In genomic region chr1:9908846-9909221, GRCh38 we compare ENCODE assay signal across 8 cellular contexts. TPM values are rescaled to one million over a fixed set of nuclear protein-coding genes. Genes with fewer than 3 reads are reported as not detected.
DNase-seq lines count a peak whose midpoint lies in the region; ATAC-seq, FAIRE-seq and TF ChIP-seq lines count a peak whose summit lies in the region.

No MANE protein-coding gene starts in this region.

- no peaks in the 10 kb centered on the region for H3K9me3 ChIP-seq in heart left ventricle
- H3K9me3 ChIP-seq in GM12878 (replicated peaks; ENCODE audit: control insufficient read depth, insufficient read depth, low read length) = no peaks in the 10 kb centered on the region
- no peaks in the 10 kb centered on the region for H3K9me3 ChIP-seq in upper lobe of left lung

- H3K9ac ChIP-seq in GM12878 (ENCODE audit: control insufficient read depth, insufficient read depth, low read length) (no peak overlapping the region), mesendoderm (ENCODE audit: low read length) (peak overlapping the region; percentile 80)

- intact Hi-C loops in heart left ventricle (cut with DNase I) = no loop called here
- intact Hi-C loops in Right ventricle myocardium inferior (cut with DNase I) = no loop called here
- intact Hi-C loops in GM12878 (cut with micrococcal nuclease; ENCODE audit: unreplicated experiment) = no loop called here

- 45 to 58% (median 49%) methylated on average over 4 of the region's 4 CpGs for WGBS in heart left ventricle, 4 donors
- 40% methylated on average over 4 of the region's 4 CpGs for WGBS in GM12878 (ENCODE audit: insufficient coverage, insufficient replicate concordance, low lambda C conversion rate, missing lambda C conversion rate)
- WGBS in mesendoderm (ENCODE audit: extremely low coverage, insufficient coverage, low lambda C conversion rate) = no CpG with 5 or more reads among the region's 4 CpGs
- 56 to 59% methylated on average over 4 of the region's 4 CpGs for WGBS in upper lobe of left lung, 2 donors

- no peak for TF ChIP-seq RAD21 in GM12878 (IDR thresholded peaks at IDR 0.05; ENCODE audit: insufficient read depth, low read depth, low read length)

- CTCF ChIA-PET in GM12878 (lab: Yijun Ruan, JAX) = interaction anchor here (0.9 to 1.1 kb wide), 2 partner anchors 34 to 118 kb away, joined by 4 read pairs; partner anchors contain the start of genes LZIC and NMNAT1

- no peak for TF ChIP-seq CTCF in heart left ventricle (IDR thresholded peaks at IDR 0.05)
- TF ChIP-seq CTCF in GM12878 (IDR thresholded peaks at IDR 0.05 in 2 of 3, conservative IDR thresholded peaks at IDR 0.05 in 1 of 3; ENCODE audit: control insufficient read depth in 2 of 3, extremely low read depth in 1 of 3, insufficient read depth in 1 of 3, low read depth in 3 of 3, low read length in 3 of 3) = no peak
- no peak for TF ChIP-seq CTCF in upper lobe of left lung (IDR thresholded peaks at IDR 0.05)

- BruUV-seq in GM12878 (replicated peaks; lab: Mats Ljungman, UMichigan) = TSS peak; percentile 64

- no peak overlapping the region for H3K23ac ChIP-seq in mesendoderm (ENCODE audit: low read length)

- DNase-seq in heart left ventricle (no peak), Right ventricle myocardium inferior (ENCODE audit: missing footprints) (no peak), GM12878 (ENCODE audit: low read depth, low spot score) (no peak), mesendoderm (no peak), upper lobe of left lung (no peak), SIG-M5 (lab: John Stamatoyannopoulos, UW) (no peak), NCI-H187 treated with DMSO at 0.1 percent for 48 hours (lab: John Stamatoyannopoulos, UW) (no peak), DMS153 treated with DMSO at 0.1 percent for 48 hours (lab: John Stamatoyannopoulos, UW; ENCODE audit: unreplicated experiment) (no peak)

- no peak overlapping the region for H2AK5ac ChIP-seq in mesendoderm (ENCODE audit: low read length)

- H3K27ac ChIP-seq in heart left ventricle (peak overlapping the region in 10 of 12 donors; percentile 76 to 94 (median 90)), GM12878 (ENCODE audit: control insufficient read depth, insufficient read depth) (no peak overlapping the region), mesendoderm (ENCODE audit: low read depth, low read length) (no peak overlapping the region), upper lobe of left lung (peak overlapping the region; percentile 87 to 92 (median 88))

- FAIRE-seq in GM12878 (lab: Jason Lieb, UNC) = peak; percentile 38

- RAD21 ChIA-PET in GM12878 (lab: Charles Lee; ENCODE audit: unreplicated experiment) = interaction anchor here (0.6 to 0.9 kb wide), 2 partner anchors 29 to 76 kb away, joined by 3 read pairs; no protein-coding TSS in a partner anchor

- H3K56ac ChIP-seq in mesendoderm (ENCODE audit: low read length) = peak overlapping the region; percentile 90

- peaks cover 0 to 60% (median 32%) of the 10 kb centered on the region in 12 donors for H3K4me1 ChIP-seq in heart left ventricle
- peaks cover 16% of the 10 kb centered on the region for H3K4me1 ChIP-seq in GM12878 (ENCODE audit: control insufficient read depth, insufficient read depth, low read length)
- no peaks in the 10 kb centered on the region for H3K4me1 ChIP-seq in mesendoderm (ENCODE audit: control insufficient read depth, low read depth, low read length)
- peaks cover 17 to 37% (median 26%) of the 10 kb centered on the region in 4 donors for H3K4me1 ChIP-seq in upper lobe of left lung

- H2BK15ac ChIP-seq in mesendoderm (replicated peaks; ENCODE audit: low read depth) = no peak overlapping the region

- POLR2A ChIA-PET in GM12878 (lab: Charles Lee) = no interaction called here

- H2BK120ac ChIP-seq in mesendoderm (ENCODE audit: low read depth, low read length) = no peak overlapping the region

- H4K5ac ChIP-seq in mesendoderm (ENCODE audit: low read length) = no peak overlapping the region

- H3K27me3 ChIP-seq in heart left ventricle (no peaks in the 10 kb centered on the region), GM12878 (replicated peaks in 1 of 2; ENCODE audit: control insufficient read depth in 2 of 2, insufficient read depth in 2 of 2, low read length in 1 of 2) (no peaks in the 10 kb centered on the region), mesendoderm (ENCODE audit: insufficient read depth, low read length, poor library complexity) (no peaks in the 10 kb centered on the region), upper lobe of left lung (no peaks in the 10 kb centered on the region)

- no peaks in the 10 kb centered on the region for H3K36me3 ChIP-seq in heart left ventricle
- H3K36me3 ChIP-seq in GM12878 (ENCODE audit: control insufficient read depth in 2 of 2, insufficient read depth in 2 of 2, low read length in 1 of 2) = no peaks in the 10 kb centered on the region
- no peaks in the 10 kb centered on the region for H3K36me3 ChIP-seq in mesendoderm (ENCODE audit: control insufficient read depth, insufficient read depth, low read length)
- H3K36me3 ChIP-seq in upper lobe of left lung = no peaks in the 10 kb centered on the region

- no peak for ATAC-seq in heart left ventricle
- no peak for ATAC-seq in Right ventricle myocardium inferior
- ATAC-seq in GM12878 = no peak
- no peak for ATAC-seq in upper lobe of left lung (ENCODE audit: low FRiP score in 2 of 2)

- in situ Hi-C loops in GM12878 (cut with MboI) = no loop called here

- H3K79me2 ChIP-seq in GM12878 (ENCODE audit: control insufficient read depth, insufficient read depth, low read length) = peaks cover 3% of the 10 kb centered on the region; the same call in 1 of the 2 replicates
- peaks cover 4% of the 10 kb centered on the region for H3K79me2 ChIP-seq in mesendoderm (ENCODE audit: control insufficient read depth, insufficient read depth, low read length)

- H2AFZ ChIP-seq in GM12878 (ENCODE audit: control insufficient read depth, low read depth, low read length) = no peak overlapping the region

- no peak overlapping the region for H3K4ac ChIP-seq in mesendoderm (ENCODE audit: low read depth, low read length)

- TF ChIP-seq EP300 in GM12878 (IDR thresholded peaks at IDR 0.05; ENCODE audit: borderline replicate concordance in 1 of 2, control insufficient read depth in 1 of 2, low read depth in 2 of 2, low read length in 2 of 2) (no peak), upper lobe of left lung (IDR thresholded peaks at IDR 0.05) (no peak)

- TF ChIP-seq POLR2A in heart left ventricle (IDR thresholded peaks at IDR 0.05) = no peak
- TF ChIP-seq POLR2A in GM12878 (IDR thresholded peaks at IDR 0.05; ENCODE audit: low read depth, low read length) = no peak
- TF ChIP-seq POLR2A in upper lobe of left lung (IDR thresholded peaks at IDR 0.05) = no peak

- peaks cover 8% of the 10 kb centered on the region for H3K79me1 ChIP-seq in mesendoderm (ENCODE audit: low read length)

- H4K8ac ChIP-seq in mesendoderm (ENCODE audit: low read depth, low read length) = no peak overlapping the region

- H4K20me1 ChIP-seq in GM12878 (ENCODE audit: control insufficient read depth, insufficient read depth) = no peaks in the 10 kb centered on the region

- SMC1A ChIA-PET in GM12878 (lab: Charles Lee; ENCODE audit: uncharacterized antibody, unreplicated experiment) = interaction anchor here (1.0 kb wide), 1 partner anchor 40 kb away, joined by 3 read pairs; no protein-coding TSS in a partner anchor

- no peak overlapping the region for H2BK5ac ChIP-seq in mesendoderm (ENCODE audit: low read length)

- H3K18ac ChIP-seq in mesendoderm (ENCODE audit: low read length) = no peak overlapping the region

- H3K4me2 ChIP-seq in GM12878 (ENCODE audit: control insufficient read depth, insufficient read depth) (peak overlapping the region; percentile 92), mesendoderm (ENCODE audit: low read length) (peak overlapping the region; percentile 82)

- H3K4me3 ChIP-seq in heart left ventricle = peak overlapping the region; percentile 67 to 98 (median 92)
- H3K4me3 ChIP-seq in GM12878 = peak overlapping the region; percentile 87
- no peak overlapping the region for H3K4me3 ChIP-seq in mesendoderm (ENCODE audit: low read length)
- peak overlapping the region in 3 of 4 donors; percentile 90 to 93 (median 92) for H3K4me3 ChIP-seq in upper lobe of left lung

RNA-seq across cellular contexts. Expression of gene CTNNBIP1, which starts 1.2 kb away (rescaled TPM):
- total RNA-seq in heart left ventricle (10 to 100 TPM; 32.2 to 62.0 (median 42.9) TPM), Right ventricle myocardium inferior (50.6 TPM), GM12878 (2014; rRNA removed) (18.9 and 27.8 TPM in 2 replicates), GM12878 (2014; rRNA removed; fragmentation: Illumina TruSeq; extraction: Trizol) (10.9 and 11.3 TPM in 2 replicates), GM12878 (2021) (24.8 and 26.0 TPM in 2 replicates), upper lobe of left lung (10 to 100 TPM; 39.8 to 85.8 (median 73.1) TPM)
- polyA plus RNA-seq in heart left ventricle (10 to 100 TPM; 25.4 to 37.8 TPM), GM12878 (2011; rRNA removed) (5.6 and 10.7 TPM in 2 replicates), GM12878 (2014; fragmentation: Illumina TruSeq; extraction: Trizol) (4.3 and 9.2 TPM in 2 replicates), GM12878 (2014; fragmentation: Nextera tagmentation; extraction: Ambion mirVana) (1 to 10 TPM in 1 of 2 experiments, under 1 TPM in 1; 0.42 to 1.4 TPM), GM12878 (2014; rRNA removed) (25.8 and 26.4 TPM in 2 replicates), GM12878 (2016; fragmentation: Nextera tagmentation; extraction: Ambion mirVana) (10 to 100 TPM in 1 of 2 experiments, 1 to 10 TPM in 1; 9.5 to 31.8 TPM)
- total RNA-seq in GM12878 (2013; cell fraction: nucleolus; rRNA removed) = 2.0 and 3.1 TPM in 2 replicates
- 4.7 TPM for polyA plus RNA-seq in GM12878 (2011; ENCODE audit: low read depth)
- polyA plus RNA-seq in GM12878 (2011; cell fraction: cytosol; rRNA removed) = 10.3 and 10.5 TPM in 2 replicates
- polyA plus RNA-seq in GM12878 (2011; cell fraction: nucleus; rRNA removed) = 5.8 and 6.8 TPM in 2 replicates
- polyA plus RNA-seq in GM12878 (2012) = 13.4 and 14.1 TPM in 2 replicates
- polyA minus RNA-seq in GM12878 (2011; rRNA and poly(A)+ RNA removed) = 6.9 and 8.6 TPM in 2 replicates
- 2.7 and 5.6 TPM in 2 replicates for polyA minus RNA-seq in GM12878 (2011; cell fraction: cytosol; rRNA and poly(A)+ RNA removed)
- 0.73 and 1.5 TPM in 2 replicates for polyA minus RNA-seq in GM12878 (2011; cell fraction: nucleus; rRNA and poly(A)+ RNA removed)
- 23.5 TPM for polyA plus RNA-seq in mesendoderm (2013, experiment 1 of 2)
- 22.6 TPM for polyA plus RNA-seq in mesendoderm (2013, experiment 2 of 2)

RNA-seq across cellular contexts. Expression of gene LZIC, which starts 34.4 kb away (rescaled TPM):
- total RNA-seq in heart left ventricle (10 to 100 TPM; 30.8 to 37.7 (median 34.9) TPM), Right ventricle myocardium inferior (41.8 TPM), GM12878 (2014; rRNA removed) (7.3 and 11.0 TPM in 2 replicates), GM12878 (2014; rRNA removed; fragmentation: Illumina TruSeq; extraction: Trizol) (17.1 and 17.3 TPM in 2 replicates), GM12878 (2021) (13.5 and 14.0 TPM in 2 replicates), upper lobe of left lung (10 to 100 TPM in 5 of 6 donors, 1 to 10 TPM in 1; 9.4 to 28.7 (median 19.4) TPM)
- polyA plus RNA-seq in heart left ventricle (10 to 100 TPM; 18.5 to 30.7 TPM), GM12878 (2011; rRNA removed) (17.0 and 26.7 TPM in 2 replicates), GM12878 (2014; fragmentation: Illumina TruSeq; extraction: Trizol) (17.0 and 19.5 TPM in 2 replicates), GM12878 (2014; fragmentation: Nextera tagmentation; extraction: Ambion mirVana) (10 to 100 TPM; 21.8 to 24.9 TPM), GM12878 (2014; rRNA removed) (7.6 and 8.1 TPM in 2 replicates), GM12878 (2016; fragmentation: Nextera tagmentation; extraction: Ambion mirVana) (10 to 100 TPM; 23.9 to 30.3 TPM)
- 10.8 and 12.8 TPM in 2 replicates for total RNA-seq in GM12878 (2013; cell fraction: nucleolus; rRNA removed)
- 9.9 TPM for polyA plus RNA-seq in GM12878 (2011; ENCODE audit: low read depth)
- polyA plus RNA-seq in GM12878 (2011; cell fraction: cytosol; rRNA removed) = 4.8 and 6.3 TPM in 2 replicates
- polyA plus RNA-seq in GM12878 (2011; cell fraction: nucleus; rRNA removed) = 4.7 and 5.5 TPM in 2 replicates
- 11.5 and 12.0 TPM in 2 replicates for polyA plus RNA-seq in GM12878 (2012)
- polyA minus RNA-seq in GM12878 (2011; rRNA and poly(A)+ RNA removed) = 6.3 and 9.8 TPM in 2 replicates
- 2.3 and 3.7 TPM in 2 replicates for polyA minus RNA-seq in GM12878 (2011; cell fraction: cytosol; rRNA and poly(A)+ RNA removed)
- 1.5 and 2.5 TPM in 2 replicates for polyA minus RNA-seq in GM12878 (2011; cell fraction: nucleus; rRNA and poly(A)+ RNA removed)
- polyA plus RNA-seq in mesendoderm (2013, experiment 1 of 2) = 16.6 TPM
- polyA plus RNA-seq in mesendoderm (2013, experiment 2 of 2) = 16.6 TPM

RNA-seq across cellular contexts. Expression of gene NMNAT1, which starts 34.4 kb away (rescaled TPM):
- 10 to 100 TPM; 11.0 to 24.2 (median 17.2) TPM for total RNA-seq in heart left ventricle
- 10 to 100 TPM; 12.2 to 13.7 TPM for polyA plus RNA-seq in heart left ventricle
- 19.3 TPM for total RNA-seq in Right ventricle myocardium inferior
- 11.1 and 12.0 TPM in 2 replicates for total RNA-seq in GM12878 (2013; cell fraction: nucleolus; rRNA removed)
- total RNA-seq in GM12878 (2014; rRNA removed) = 7.7 TPM in 2 replicates
- total RNA-seq in GM12878 (2014; rRNA removed; fragmentation: Illumina TruSeq; extraction: Trizol) = 10.0 and 11.1 TPM in 2 replicates
- 6.1 and 7.2 TPM in 2 replicates for total RNA-seq in GM12878 (2021)
- polyA plus RNA-seq in GM12878 (2011; ENCODE audit: low read depth) = 3.4 TPM
- 12.2 and 15.4 TPM in 2 replicates for polyA plus RNA-seq in GM12878 (2011; rRNA removed)
- 7.1 and 8.2 TPM in 2 replicates for polyA plus RNA-seq in GM12878 (2011; cell fraction: cytosol; rRNA removed)
- 2.6 and 3.5 TPM in 2 replicates for polyA plus RNA-seq in GM12878 (2011; cell fraction: nucleus; rRNA removed)
- 6.3 and 6.7 TPM in 2 replicates for polyA plus RNA-seq in GM12878 (2012)
- polyA plus RNA-seq in GM12878 (2014; fragmentation: Illumina TruSeq; extraction: Trizol) = 8.0 and 9.1 TPM in 2 replicates
- polyA plus RNA-seq in GM12878 (2014; fragmentation: Nextera tagmentation; extraction: Ambion mirVana) = 10 to 100 TPM; 12.7 to 13.0 TPM
- 6.2 and 8.1 TPM in 2 replicates for polyA plus RNA-seq in GM12878 (2014; rRNA removed)
- 10 to 100 TPM; 15.9 to 16.7 TPM for polyA plus RNA-seq in GM12878 (2016; fragmentation: Nextera tagmentation; extraction: Ambion mirVana)
- polyA minus RNA-seq in GM12878 (2011; rRNA and poly(A)+ RNA removed) = 8.1 and 11.6 TPM in 2 replicates
- polyA minus RNA-seq in GM12878 (2011; cell fraction: cytosol; rRNA and poly(A)+ RNA removed) = 4.3 and 4.5 TPM in 2 replicates
- polyA minus RNA-seq in GM12878 (2011; cell fraction: nucleus; rRNA and poly(A)+ RNA removed) = 3.5 and 8.0 TPM in 2 replicates
- polyA plus RNA-seq in mesendoderm (2013, experiment 1 of 2) = 2.0 TPM
- polyA plus RNA-seq in mesendoderm (2013, experiment 2 of 2) = 1.5 TPM
- total RNA-seq in upper lobe of left lung = 10 to 100 TPM in 3 of 6 donors, 1 to 10 TPM in 3; 4.6 to 13.6 (median 8.5) TPM

Comparison
In these comparisons a context has a peak if more than half of its experiments do, and no peak if none do; other contexts are left out.
1. H3K27ac ChIP-seq: peak in heart left ventricle (10 of 12) and upper lobe of left lung (4 of 4); none in GM12878 (single experiment) and mesendoderm (single experiment).